9 cellular contexts compared by ENCODE assay signal in genomic region chr2:113198048-113198789, GRCh38. TPM values are rescaled to one million over a fixed set of nuclear protein-coding genes. Genes with fewer than 3 reads are reported as not detected.
DNase-seq lines count a peak whose midpoint lies in the region; ATAC-seq, FAIRE-seq and TF ChIP-seq lines count a peak whose summit lies in the region.
"Had no signal": no experiment of that assay in that cellular context is flagged by ENCODE, and none has a peak within 500 bp of the region (broad histone marks: within the 10 kb centered on the region; RNA-seq: fewer than 3 reads in every experiment).

No MANE protein-coding gene starts in this region.

- H3K27ac Mint-ChIP-seq in CD14-positive monocyte: peak overlapping the region in 2 of 7 donors; percentile 21 to 53
- no peak overlapping the region for H3K27ac Mint-ChIP-seq in activated T-helper 2 cell treated with anti-CD3 and anti-CD28 coated beads, Interferon-gamma antibody, Interleukin-2, Interleukin-4, amounts not matched to agents 10 μg/mL and 5 μg/mL and 100 μg/mL, durations not matched to agents 14 hours and 24 hours and 36 hours

- intact Hi-C loops in CD14-positive monocyte (cut with micrococcal nuclease): loop anchor here (2.0 to 5.0 kb wide), 2 partner anchors 59 to 116 kb away; no protein-coding TSS in a partner anchor
- intact Hi-C loops in posterior vena cava (cut with DNase I): no loop called here
- intact Hi-C loops in activated T-helper 2 cell treated with anti-CD3 and anti-CD28 coated beads, Interferon-gamma antibody, Interleukin-2, Interleukin-4, amounts not matched to agents 10 μg/mL and 5 μg/mL and 100 μg/mL, durations not matched to agents 14 hours and 24 hours and 36 hours (cut with micrococcal nuclease): no loop called here

- H3K4me1 Mint-ChIP-seq in CD14-positive monocyte: peaks cover 3% of the 10 kb centered on the region
- peaks cover 31% of the 10 kb centered on the region for H3K4me1 Mint-ChIP-seq in activated T-helper 2 cell treated with anti-CD3 and anti-CD28 coated beads, Interferon-gamma antibody, Interleukin-2, Interleukin-4, amounts not matched to agents 10 μg/mL and 5 μg/mL and 100 μg/mL, durations not matched to agents 14 hours and 24 hours and 36 hours (ENCODE audit: low read depth)

- no peaks in the 10 kb centered on the region for H3K9me3 Mint-ChIP-seq in CD14-positive monocyte
- H3K9me3 Mint-ChIP-seq in activated T-helper 2 cell treated with anti-CD3 and anti-CD28 coated beads, Interferon-gamma antibody, Interleukin-2, Interleukin-4, amounts not matched to agents 10 μg/mL and 5 μg/mL and 100 μg/mL, durations not matched to agents 14 hours and 24 hours and 36 hours: no peaks in the 10 kb centered on the region

- H3K4me1 ChIP-seq in Peyer's patch (peaks cover 0 to 11% (median 3%) of the 10 kb centered on the region in 4 donors), foreskin keratinocyte (peaks cover 4% of the 10 kb centered on the region)

- no peak for FAIRE-seq in HTR-8/SVneo (lab: Jason Lieb, UNC)
- FAIRE-seq: G401.6 had no signal

- no peak for TF ChIP-seq POLR2A in Peyer's patch (IDR thresholded peaks at IDR 0.05)

- peak overlapping the region; percentile 75 to 84 for H3K4me3 Mint-ChIP-seq in CD14-positive monocyte
- H3K4me3 Mint-ChIP-seq in activated T-helper 2 cell treated with anti-CD3 and anti-CD28 coated beads, Interferon-gamma antibody, Interleukin-2, Interleukin-4, amounts not matched to agents 10 μg/mL and 5 μg/mL and 100 μg/mL, durations not matched to agents 14 hours and 24 hours and 36 hours (ENCODE audit: low read depth): no peak overlapping the region

- no peaks in the 10 kb centered on the region for H3K9me3 ChIP-seq in Peyer's patch

- peaks cover 82 to 86% of the 10 kb centered on the region in 2 donors for H3K36me3 Mint-ChIP-seq in CD14-positive monocyte
- peaks cover 93% of the 10 kb centered on the region for H3K36me3 Mint-ChIP-seq in activated T-helper 2 cell treated with anti-CD3 and anti-CD28 coated beads, Interferon-gamma antibody, Interleukin-2, Interleukin-4, amounts not matched to agents 10 μg/mL and 5 μg/mL and 100 μg/mL, durations not matched to agents 14 hours and 24 hours and 36 hours (ENCODE audit: low read depth)

- H3K27me3 ChIP-seq in Peyer's patch: no peaks in the 10 kb centered on the region
- no peaks in the 10 kb centered on the region for H3K27me3 ChIP-seq in foreskin keratinocyte

- H3K4me3 ChIP-seq in Peyer's patch: peak overlapping the region; percentile 44 to 80 (median 62)

- ATAC-seq in foreskin keratinocyte (no peak), GM21723 (IDR thresholded peaks at IDR 0.05; ENCODE audit: unreplicated experiment) (no peak)

- DNase-seq in CD14-positive monocyte (ENCODE audit: low spot score) (no peak), Peyer's patch (no peak), foreskin keratinocyte (no peak), posterior vena cava (ENCODE audit: low spot score) (peak; percentile 76), HTR-8/SVneo (ENCODE audit: insufficient read length, low spot score) (no peak)
- DNase-seq in stimulated activated CD8-positive, alpha-beta memory T cell treated with anti-CD3 and anti-CD28 coated beads, Interleukin-4, amount 100 ng/mL, for 48 hours: no peak
- no peak for DNase-seq in activated T-helper 2 cell treated with anti-CD3 and anti-CD28 coated beads, Interferon-gamma antibody, Interleukin-2, Interleukin-4, amounts not matched to agents 10 μg/mL and 5 μg/mL and 100 μg/mL, durations not matched to agents 14 hours and 24 hours and 36 hours (ENCODE audit: low spot score)

- peaks cover 0 to 1% (median 0%) of the 10 kb centered on the region in 3 donors for H3K27me3 Mint-ChIP-seq in CD14-positive monocyte (ENCODE audit: low read depth in 3 of 3)
- H3K27me3 Mint-ChIP-seq in activated T-helper 2 cell treated with anti-CD3 and anti-CD28 coated beads, Interferon-gamma antibody, Interleukin-2, Interleukin-4, amounts not matched to agents 10 μg/mL and 5 μg/mL and 100 μg/mL, durations not matched to agents 14 hours and 24 hours and 36 hours (ENCODE audit: low read depth): no peaks in the 10 kb centered on the region

- peak overlapping the region; percentile 63 to 95 (median 86) for H3K27ac ChIP-seq in Peyer's patch
- peak overlapping the region; percentile 4 for H3K27ac ChIP-seq in foreskin keratinocyte

- H3K36me3 ChIP-seq in Peyer's patch: peaks cover 0 to 69% (median 0%) of the 10 kb centered on the region in 3 donors

- TF ChIP-seq CTCF in CD14-positive monocyte (IDR thresholded peaks at IDR 0.05) (no peak), Peyer's patch (IDR thresholded peaks at IDR 0.05) (no peak), foreskin keratinocyte (conservative IDR thresholded peaks at IDR 0.05) (no peak)

RNA-seq across cellular contexts. Expression of gene PSD4, which starts 24.4 kb away (rescaled TPM):
- polyA plus RNA-seq in CD14-positive monocyte (10 to 100 TPM; 11.0 to 18.2 TPM), foreskin keratinocyte (22.8 and 24.8 TPM in 2 replicates)
- total RNA-seq in Peyer's patch (100 to 1,000 TPM; 125 to 284 (median 212) TPM), foreskin keratinocyte (34.4 and 38.2 TPM in 2 replicates), posterior vena cava (10 to 100 TPM in 1 of 2 donors, 1 to 10 TPM in 1; 5.8 to 10.5 TPM)
- 313 and 319 TPM in 2 replicates for total RNA-seq in activated T-helper 2 cell treated with anti-CD3 and anti-CD28 coated beads, Interferon-gamma antibody, Interleukin-2, Interleukin-4, amounts not matched to agents 10 μg/mL and 5 μg/mL and 100 μg/mL, durations not matched to agents 14 hours and 24 hours and 36 hours

Comparison
In these comparisons a context has a peak if more than half of its experiments do, and no peak if none do; other contexts are left out.
1. intact Hi-C loops: an anchor here in CD14-positive monocyte (2.0 to 5.0 kb wide); none called in posterior vena cava and activated T-helper 2 cell treated with anti-CD3 and anti-CD28 coated beads, Interferon-gamma antibody, Interleukin-2, Interleukin-4, amounts not matched to agents 10 μg/mL and 5 μg/mL and 100 μg/mL, durations not matched to agents 14 hours and 24 hours and 36 hours.